Comparison of ENCODE assay signal across 20 cellular contexts in the genomic region with DNA sequence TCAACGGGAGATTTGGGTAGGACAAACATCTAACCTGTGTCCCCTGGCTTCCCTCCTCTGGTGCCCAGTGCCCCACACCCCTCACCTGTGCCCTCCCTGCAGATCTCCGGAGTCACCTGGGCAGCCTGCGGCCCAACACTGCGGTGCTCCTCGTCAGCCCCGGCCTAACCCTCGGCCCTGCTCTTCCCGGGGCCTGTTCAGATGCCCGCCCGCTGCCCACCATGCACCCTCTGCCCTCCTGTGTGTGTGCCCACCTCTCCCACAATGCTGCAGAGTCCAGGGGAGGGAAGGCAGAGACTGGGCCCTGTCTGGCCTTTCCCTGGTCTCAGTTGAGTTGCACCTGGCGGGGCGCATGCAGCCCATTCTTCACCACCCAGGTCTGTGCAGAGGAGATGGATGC.
"Had no signal": no experiment of that assay in that cellular context is flagged by ENCODE, and none has a peak within 500 bp of the region (broad histone marks: within the 10 kb centered on the region; RNA-seq: fewer than 3 reads in every experiment).

No MANE protein-coding gene starts in this region.

- H3K9me3 ChIP-seq: mucosa of descending colon had no signal

- DNase-seq: dermis blood vessel endothelial cell; dorsolateral prefrontal cortex; effector CD4-positive, alpha-beta T cell; effector memory CD4-positive, alpha-beta T cell; foreskin keratinocyte; hypothalamus; immature natural killer cell; islet precursor cell; left cardiac atrium; left lung; left ventricle myocardium superior; mesenchymal stem cell; mucosa of descending colon had no signal

- H2AFZ ChIP-seq: hepatocyte had no signal

- H3K36me3 Mint-ChIP-seq: immature natural killer cell, mesothelial cell of epicardium had no signal

- H3K4me3 ChIP-seq: coronary artery, dorsolateral prefrontal cortex, esophagus muscularis mucosa, gastroesophageal sphincter, heart left ventricle, hepatocyte, left lung, lower lobe of right lung, mucosa of descending colon had no signal

- H3K27ac Mint-ChIP-seq: immature natural killer cell, mesothelial cell of epicardium had no signal

- ATAC-seq: foreskin keratinocyte, gastroesophageal sphincter, heart left ventricle, left cardiac atrium, left lung, left ventricle myocardium superior, lower lobe of right lung, mucosa of descending colon had no signal

- H3K4me1 ChIP-seq: esophagus muscularis mucosa, foreskin keratinocyte, gastroesophageal sphincter, heart left ventricle, left lung, lower lobe of right lung had no signal

- H3K27ac ChIP-seq: coronary artery, dorsolateral prefrontal cortex, esophagus muscularis mucosa, foreskin keratinocyte, gastroesophageal sphincter, heart left ventricle, hepatocyte, left lung, lower lobe of right lung had no signal

- H3K4me3 Mint-ChIP-seq: immature natural killer cell, mesothelial cell of epicardium had no signal

- H3K4me1 Mint-ChIP-seq: immature natural killer cell, mesothelial cell of epicardium had no signal

- H3K36me3 ChIP-seq: esophagus muscularis mucosa, gastroesophageal sphincter, heart left ventricle, left lung, lower lobe of right lung had no signal

- H3K27me3 ChIP-seq: dorsolateral prefrontal cortex, foreskin keratinocyte, hepatocyte had no signal

- H3K4me2 ChIP-seq: hepatocyte had no signal
